In genomic region chr17:4786111-4786491, GRCh38 we compare ENCODE assay signal across 10 cellular contexts. TPM values are rescaled to one million over a fixed set of nuclear protein-coding genes. Genes with fewer than 3 reads are reported as not detected.
A peak's percentile ranks its signal among the peaks of the same experiment; 100 is the strongest.
DNase-seq lines count a peak whose midpoint lies in the region; ATAC-seq and TF ChIP-seq lines count a peak whose summit lies in the region.
"Had no signal": no experiment of that assay in that cellular context is flagged by ENCODE, and none has a peak within 500 bp of the region (broad histone marks: within the 10 kb centered on the region; RNA-seq: fewer than 3 reads in every experiment).

Gene VMO1 (minus strand): TSS chr17:4786364. CDS start chr17:4786352, 12 bp downstream.

- peaks cover 88% of the 10 kb centered on the region for H3K27me3 ChIP-seq in neural progenitor cell

- H3K27me3 Mint-ChIP-seq in CD14-positive monocyte (ENCODE audit: low read depth in 3 of 3) (peaks cover 71 to 85% (median 81%) of the 10 kb centered on the region in 3 donors), neural progenitor cell (ENCODE audit: insufficient read depth, low read depth) (peaks cover 19% of the 10 kb centered on the region)

- H3K4me3 ChIP-seq in epithelial cell of esophagus (ENCODE audit: low read length) (no peak within 1 kb of the TSS), neural progenitor cell (peak within 1 kb of the TSS; percentile 1)
- H3K4me3 ChIP-seq: body of pancreas, GM12878 had no signal

- peaks cover 38% of the 10 kb centered on the region for H3F3A ChIP-seq in neural progenitor cell (ENCODE audit: low read depth)

- peak within 1 kb of the TSS in 4 of 7 donors; percentile 15 to 61 (median 36) for H3K27ac Mint-ChIP-seq in CD14-positive monocyte
- H3K27ac Mint-ChIP-seq in neural progenitor cell: no peak within 1 kb of the TSS

- no peak for ATAC-seq in HG03045 (IDR thresholded peaks at IDR 0.05; ENCODE audit: unreplicated experiment)
- ATAC-seq: body of pancreas, GM12878 had no signal

- no peaks in the 10 kb centered on the region for H3K79me2 ChIP-seq in neural progenitor cell (ENCODE audit: low read depth)

- H3K4me3 Mint-ChIP-seq in CD14-positive monocyte (peak within 1 kb of the TSS; percentile 64 to 89), neural progenitor cell (no peak within 1 kb of the TSS)

- no peak within 1 kb of the TSS for H2AFZ ChIP-seq in neural progenitor cell (replicated peaks)

- TF ChIP-seq CTCF in CD14-positive monocyte (IDR thresholded peaks at IDR 0.05) (no peak), epithelial cell of esophagus (IDR thresholded peaks at IDR 0.05; ENCODE audit: insufficient read depth, low read depth, low read length, missing control alignments) (no peak), neural progenitor cell (IDR thresholded peaks at IDR 0.05) (no peak)

- H3K9me3 ChIP-seq in neural progenitor cell (ENCODE audit: low read depth): no peaks in the 10 kb centered on the region
- H3K9me3 ChIP-seq: body of pancreas had no signal

- H3K9me3 Mint-ChIP-seq in CD14-positive monocyte (peaks cover 3 to 35% (median 9%) of the 10 kb centered on the region in 7 donors), neural progenitor cell (no peaks in the 10 kb centered on the region)

- H3K9ac ChIP-seq in neural progenitor cell: no peak within 1 kb of the TSS

- H3K36me3 ChIP-seq in neural progenitor cell: no peaks in the 10 kb centered on the region

- no peak for DNase-seq in CD14-positive monocyte (ENCODE audit: low spot score)
- DNase-seq in MV-4-11 (lab: John Stamatoyannopoulos, UW): peak; percentile 73
- peak; percentile 18 for DNase-seq in epithelial cell of esophagus (ENCODE audit: low read depth)
- peak; percentile 45 for DNase-seq in neural progenitor cell (ENCODE audit: low spot score)
- no peak for DNase-seq in activated CD8-positive, alpha-beta memory T cell treated with anti-CD3 and anti-CD28 coated beads, Interleukin-2, amount 50 U/mL, for 48 hours
- no peak for DNase-seq in DMS114 treated with DMSO at 0.1 percent for 48 hours (lab: John Stamatoyannopoulos, UW; ENCODE audit: unreplicated experiment)
- no peak for DNase-seq in HUDEP-2 (lab: John Stamatoyannopoulos, UW; ENCODE audit: unreplicated experiment in 76 of 76)

- H3K4me2 ChIP-seq in neural progenitor cell: peak within 1 kb of the TSS; percentile 53

- intact Hi-C loops in CD14-positive monocyte (cut with micrococcal nuclease): loop anchor here in 1 of 2 donors (2.0 to 5.0 kb wide), 2 partner anchors 15 to 101 kb away; partner anchors contain the start of gene TM4SF5

- H3K36me3 Mint-ChIP-seq in CD14-positive monocyte (peaks cover 10 to 24% of the 10 kb centered on the region in 2 donors), neural progenitor cell (no peaks in the 10 kb centered on the region)

- peaks cover 9% of the 10 kb centered on the region for H4K20me1 ChIP-seq in neural progenitor cell (ENCODE audit: low read depth)

- H3K4me1 ChIP-seq in neural progenitor cell: peaks cover 13% of the 10 kb centered on the region

- no peak within 1 kb of the TSS for H3K27ac ChIP-seq in neural progenitor cell
- H3K27ac ChIP-seq: body of pancreas had no signal

- peaks cover 47% of the 10 kb centered on the region for H3K4me1 Mint-ChIP-seq in CD14-positive monocyte
- peaks cover 11% of the 10 kb centered on the region for H3K4me1 Mint-ChIP-seq in neural progenitor cell

RNA-seq across cellular contexts. Expression of gene VMO1, which starts in this region (rescaled TPM):
- polyA plus RNA-seq in CD14-positive monocyte: under 1 TPM; 0.54 to 0.79 TPM
- 0.31 TPM in 1 of 2 replicates, not detected in the other for total RNA-seq in neural progenitor cell (ENCODE audit: low replicate concordance)
- total RNA-seq: body of pancreas had no signal

Comparison
In these comparisons a context has a peak if more than half of its experiments do, and no peak if none do; other contexts are left out.
1. Peak in DNase-seq, H3K4me3 ChIP-seq and H3K4me2 ChIP-seq in neural progenitor cell; RNA of the gene not detected or under 1 TPM.
2. DNase-seq: peak in MV-4-11 (single experiment) and epithelial cell of esophagus (single experiment); none in CD14-positive monocyte (single experiment), activated CD8-positive, alpha-beta memory T cell treated with anti-CD3 and anti-CD28 coated beads, Interleukin-2, amount 50 U/mL, for 48 hours (single experiment), DMS114 treated with DMSO at 0.1 percent for 48 hours (single experiment) and HUDEP-2 (0 of 76).